In the genomic region with DNA sequence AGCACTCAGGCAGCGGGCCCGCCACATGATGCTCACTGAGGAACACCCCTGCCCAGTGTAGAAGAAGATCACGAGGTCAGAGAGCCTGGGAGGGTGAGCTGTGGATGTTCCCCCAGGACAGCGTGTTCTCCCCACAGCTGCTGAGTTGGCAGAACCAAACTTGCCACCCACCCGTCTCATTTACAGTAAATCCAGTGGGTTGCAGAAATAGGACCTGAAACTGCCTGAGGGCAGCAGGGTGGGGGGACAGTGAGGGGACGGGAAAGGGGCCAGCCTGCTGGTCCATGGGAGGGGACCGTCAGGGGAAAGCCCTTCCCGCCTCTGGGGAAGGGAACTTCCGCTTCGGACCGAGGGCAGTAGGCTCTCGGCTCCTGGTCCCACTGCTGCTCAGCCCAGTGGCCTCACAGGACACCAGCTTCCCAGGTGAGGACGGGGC, we compare ENCODE assay signal across 17 cellular contexts. TPM values are rescaled to one million over a fixed set of nuclear protein-coding genes. Genes with fewer than 3 reads are reported as not detected.
A peak's percentile ranks its signal among the peaks of the same experiment; 100 is the strongest.
DNase-seq lines count a peak whose midpoint lies in the region; ATAC-seq and TF ChIP-seq lines count a peak whose summit lies in the region.
"Had no signal": no experiment of that assay in that cellular context is flagged by ENCODE, and none has a peak within 500 bp of the region (broad histone marks: within the 10 kb centered on the region; RNA-seq: fewer than 3 reads in every experiment).

A gene with protein sequence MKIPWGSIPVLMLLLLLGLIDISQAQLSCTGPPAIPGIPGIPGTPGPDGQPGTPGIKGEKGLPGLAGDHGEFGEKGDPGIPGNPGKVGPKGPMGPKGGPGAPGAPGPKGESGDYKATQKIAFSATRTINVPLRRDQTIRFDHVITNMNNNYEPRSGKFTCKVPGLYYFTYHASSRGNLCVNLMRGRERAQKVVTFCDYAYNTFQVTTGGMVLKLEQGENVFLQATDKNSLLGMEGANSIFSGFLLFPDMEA (plus strand): TSS at position 356 of the 436 bp plus-strand sequence. CDS start 6,227 bp downstream, outside the sequence.

- H3K4me3 ChIP-seq in muscle layer of duodenum (ENCODE audit: low read depth in 1 of 2, low read length in 2 of 2) = peak within 1 kb of the TSS; percentile 23 to 44
- H3K4me3 ChIP-seq in suprapubic skin = peak within 1 kb of the TSS; percentile 32
- H3K4me3 ChIP-seq in BE2C (ENCODE audit: low read depth, low read length) = no peak within 1 kb of the TSS

- ATAC-seq in left cardiac atrium = peak; percentile 74 to 84
- no peak for ATAC-seq in HG03095 (IDR thresholded peaks at IDR 0.05; ENCODE audit: unreplicated experiment)
- ATAC-seq: activated naive CD4-positive, alpha-beta T cell treated with anti-CD3 and anti-CD28 coated beads, Interleukin-2, amount 50 U/mL, for 72 hours had no signal

- intact Hi-C loops in left cardiac atrium (cut with DNase I) = no loop called here

- H3K27me3 ChIP-seq in muscle layer of duodenum (ENCODE audit: low read depth, low read length) (peaks cover 3% of the 10 kb centered on the region), suprapubic skin (peaks cover 40% of the 10 kb centered on the region), BE2C (no peaks in the 10 kb centered on the region)

- no peaks in the 10 kb centered on the region for H3K9me3 ChIP-seq in muscle layer of duodenum (ENCODE audit: control insufficient read depth in 1 of 2, low read length in 2 of 2)
- H3K9me3 ChIP-seq in suprapubic skin = no peaks in the 10 kb centered on the region
- H3K9me3 ChIP-seq in BE2C = no peaks in the 10 kb centered on the region

- 73 to 88% (median 76%) methylated on average over 12 to 13 of the region's 13 CpGs for WGBS in adipose tissue, 3 donors
- whole genome bisulfite sequencing in suprapubic skin = 68% methylated on average over 13 of the region's 13 CpGs

- no peaks in the 10 kb centered on the region for H3K4me1 ChIP-seq in muscle layer of duodenum (ENCODE audit: control insufficient read depth in 1 of 2, insufficient read depth in 2 of 2, low read length in 2 of 2)
- no peaks in the 10 kb centered on the region for H3K4me1 ChIP-seq in suprapubic skin
- peaks cover 4% of the 10 kb centered on the region; the same call in 1 of the 2 replicates for H3K4me1 ChIP-seq in BE2C

- TF ChIP-seq CTCF in suprapubic skin (IDR thresholded peaks at IDR 0.05) (no peak), BE2C (IDR thresholded peaks at IDR 0.05; ENCODE audit: low read depth, low read length) (no peak)

- no peaks in the 10 kb centered on the region for H3K36me3 ChIP-seq in muscle layer of duodenum (ENCODE audit: control insufficient read depth in 1 of 2, insufficient read depth in 2 of 2, low read length in 2 of 2)
- H3K36me3 ChIP-seq in suprapubic skin = no peaks in the 10 kb centered on the region
- no peaks in the 10 kb centered on the region for H3K36me3 ChIP-seq in BE2C

- peak in 1 of 2 donors; percentile 24 for TF ChIP-seq POLR2A in suprapubic skin (IDR thresholded peaks at IDR 0.05)

- no peak for TF ChIP-seq EP300 in suprapubic skin (IDR thresholded peaks at IDR 0.05)

- DNase-seq in left cardiac atrium (peak; percentile 45), suprapubic skin (ENCODE audit: low spot score in 2 of 2) (no peak), BE2C (no peak), NCI-H2029 (lab: John Stamatoyannopoulos, UW) (no peak), EL (no peak)
- DNase-seq: dermis blood vessel endothelial cell, DMS79, kidney glomerular epithelial cell, NCI-H524 treated with DMSO at 0.1 percent for 48 hours had no signal

- H3K27ac ChIP-seq in adipose tissue (ENCODE audit: low read depth, low read length) = no peak within 1 kb of the TSS
- no peak within 1 kb of the TSS for H3K27ac ChIP-seq in muscle layer of duodenum (ENCODE audit: low read length)
- peak within 1 kb of the TSS; percentile 13 for H3K27ac ChIP-seq in suprapubic skin

RNA-seq across cellular contexts. Expression of the gene that starts here (rescaled TPM):
- 100 to 1,000 TPM in 2 of 3 donors, 10 to 100 TPM in 1; 56.6 to 288 (median 253) TPM for polyA plus RNA-seq in adipose tissue
- 100 to 1,000 TPM; 133 to 356 TPM for total RNA-seq in left cardiac atrium
- total RNA-seq in suprapubic skin = 10 to 100 TPM; 14.5 to 71.5 (median 33.0) TPM
- polyA plus RNA-seq in BE2C (2012; ENCODE audit: insufficient read depth, insufficient read length, low read depth) = not detected
- total RNA-seq: activated naive CD4-positive, alpha-beta T cell treated with anti-CD3 and anti-CD28 coated beads, Interleukin-2, amount 50 U/mL, for 72 hours; dermis blood vessel endothelial cell; fibroblast of villous mesenchyme; H4; HT-29; renal cortical epithelial cell had no signal
